ENCODE assay signal across 12 cellular contexts in the genomic region with DNA sequence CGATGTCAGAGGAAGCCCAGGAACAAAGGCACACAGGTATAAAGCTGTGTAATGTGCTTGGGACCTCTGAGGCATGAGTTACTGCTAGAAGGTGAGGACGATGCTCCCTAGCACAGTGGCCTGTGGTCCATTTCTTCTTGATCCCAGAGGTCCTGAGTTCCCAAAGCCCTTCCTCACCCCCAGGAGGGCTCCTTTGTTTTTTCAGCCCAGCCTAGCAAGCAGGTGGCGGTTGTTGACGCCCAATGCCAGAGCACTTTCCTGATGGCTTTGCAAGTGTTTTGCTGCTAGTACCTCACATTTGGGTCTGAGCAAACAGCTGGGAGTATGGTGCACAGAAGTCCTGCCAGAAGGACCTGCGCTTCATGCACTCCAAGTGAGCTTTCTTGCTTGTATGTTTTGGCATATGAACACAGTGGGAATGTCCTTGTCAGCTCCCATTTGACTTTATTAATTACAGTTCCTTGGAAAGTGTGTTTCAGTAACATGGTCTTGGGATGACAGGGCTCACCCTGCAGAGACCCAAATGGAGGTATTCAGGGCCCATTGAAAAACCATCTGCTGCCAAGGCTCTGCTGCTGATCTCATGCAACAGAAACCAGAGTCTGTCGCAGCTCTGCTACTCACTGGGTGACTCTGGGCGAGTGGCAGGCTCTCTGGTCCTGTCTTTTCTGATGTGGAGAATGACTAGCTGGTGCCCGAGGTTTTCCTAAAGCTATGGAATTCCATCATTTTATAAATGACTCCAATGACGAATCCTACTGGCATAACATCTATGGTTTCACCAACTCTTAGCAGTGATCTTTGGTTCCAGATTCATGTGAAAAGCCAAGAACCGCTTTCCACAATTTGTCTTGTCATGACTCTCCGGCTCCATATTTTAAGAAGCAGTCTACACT.
A peak's percentile ranks its signal among the peaks of the same experiment; 100 is the strongest.
DNase-seq lines count a peak whose midpoint lies in the region; FAIRE-seq and TF ChIP-seq lines count a peak whose summit lies in the region.
"Had no signal": no experiment of that assay in that cellular context is flagged by ENCODE, and none has a peak within 500 bp of the region (broad histone marks: within the 10 kb centered on the region; RNA-seq: fewer than 3 reads in every experiment).

No MANE protein-coding gene starts in this region.

- H3K4me2 ChIP-seq in H1 (ENCODE audit: insufficient read depth in 1 of 2, low read depth in 2 of 2, low read length in 2 of 2): 0 out of 4 replicates have a peak overlapping the region, but pooled peaks of 1 of the 2 experiments have one; percentile 6

- TF ChIP-seq POLR2A in H1 (IDR thresholded peaks at IDR 0.05; ENCODE audit: control extremely low read depth in 1 of 2, low read depth in 2 of 2, low read length in 2 of 2): no peak

- H3K27me3 ChIP-seq in H1 (replicated peaks in 1 of 4; ENCODE audit: control insufficient read depth in 3 of 4, extremely low read depth in 1 of 4, insufficient read depth in 3 of 4, low read length in 3 of 4): no peaks in the 10 kb centered on the region; a peak in 1 of 7 replicates
- no peaks in the 10 kb centered on the region for H3K27me3 ChIP-seq in skeletal muscle tissue (ENCODE audit: control insufficient read depth in 3 of 3, insufficient read depth in 3 of 3, low read length in 3 of 3)
- H3K27me3 ChIP-seq: thyroid gland had no signal

- TF ChIP-seq RAD21 in H1 (IDR thresholded peaks at IDR 0.05 in 1 of 2, conservative IDR thresholded peaks at IDR 0.05 in 1 of 2; ENCODE audit: low read depth in 2 of 2, low read length in 2 of 2): no peak

- H3K56ac ChIP-seq in H1 (replicated peaks; ENCODE audit: insufficient read length, low read depth, low read length): no peak overlapping the region

- DNase-seq in NCI-H2107 treated with DMSO at 0.1 percent for 48 hours (lab: John Stamatoyannopoulos, UW; ENCODE audit: unreplicated experiment) (peak; percentile 42), NCI-H2107 (lab: John Stamatoyannopoulos, UW) (no peak), NCI-H69 (lab: John Stamatoyannopoulos, UW) (peak; percentile 94), H1 (ENCODE audit: low read depth in 1 of 2, low spot score in 2 of 2) (no peak), endothelial cell (ENCODE audit: low spot score) (no peak), DMS79 (lab: John Stamatoyannopoulos, UW) (no peak), posterior cingulate gyrus (no peak)
- DNase-seq: ACHN, right cardiac atrium, thyroid gland had no signal

- no peak for FAIRE-seq in H1 (lab: Jason Lieb, UNC)
- FAIRE-seq: GM18507 had no signal

- H3K27ac ChIP-seq in H1 (ENCODE audit: low read depth, low read length): no peak overlapping the region
- peak overlapping the region; percentile 59 for H3K27ac ChIP-seq in skeletal muscle tissue (ENCODE audit: low read depth, low read length)
- H3K27ac ChIP-seq: thyroid gland had no signal

- no peaks in the 10 kb centered on the region for H3K79me1 ChIP-seq in H1 (ENCODE audit: low read depth, low read length)

- no peak overlapping the region for H2BK20ac ChIP-seq in H1 (ENCODE audit: low read length)

- H3K9ac ChIP-seq in H1 (replicated peaks in 1 of 4; ENCODE audit: extremely low read depth in 1 of 4, low read depth in 3 of 4, low read length in 3 of 4) (peak overlapping the region in 1 of 4 experiments; percentile 28; a peak in 2 of 7 replicates), skeletal muscle tissue (ENCODE audit: low read depth in 1 of 3, low read length in 3 of 3) (no peak overlapping the region)

- H3K9me3 Mint-ChIP-seq in endothelial cell (ENCODE audit: unreplicated experiment): no peaks in the 10 kb centered on the region

- H3K4me3 Mint-ChIP-seq in endothelial cell (ENCODE audit: unreplicated experiment): no peak overlapping the region

- no peak overlapping the region for H4K5ac ChIP-seq in H1 (ENCODE audit: insufficient read length, low read depth, low read length)

- H3K36me3 ChIP-seq in H1 (ENCODE audit: control insufficient read depth in 2 of 4, insufficient read depth in 4 of 4, low read length in 3 of 4): no peaks in the 10 kb centered on the region
- H3K36me3 ChIP-seq in skeletal muscle tissue (ENCODE audit: control insufficient read depth in 3 of 3, insufficient read depth in 3 of 3, low read length in 3 of 3): no peaks in the 10 kb centered on the region
- H3K36me3 ChIP-seq: thyroid gland had no signal

- no peak overlapping the region for H3K14ac ChIP-seq in H1 (ENCODE audit: insufficient read length)

- no peak overlapping the region for H2BK15ac ChIP-seq in H1 (ENCODE audit: low read length)

- H3K4me1 Mint-ChIP-seq in endothelial cell (ENCODE audit: unreplicated experiment): peaks cover 4% of the 10 kb centered on the region

- H3K4me3 ChIP-seq in H1 (ENCODE audit: extremely low read depth in 1 of 4, insufficient read depth in 2 of 4, low read depth in 3 of 4, low read length in 4 of 4) (no peak overlapping the region), skeletal muscle tissue (ENCODE audit: low read length in 3 of 3) (no peak overlapping the region)
- H3K4me3 ChIP-seq: thyroid gland had no signal

- H2BK12ac ChIP-seq in H1 (ENCODE audit: low read depth, low read length): no peak overlapping the region

- no peak overlapping the region for H4K91ac ChIP-seq in H1 (replicated peaks; ENCODE audit: insufficient read length, low read length)

- intact Hi-C loops in posterior cingulate gyrus (cut with DNase I): no loop called here

- H4K8ac ChIP-seq in H1 (ENCODE audit: extremely low read depth, insufficient read depth, low read length): no peak overlapping the region

- H2BK120ac ChIP-seq in H1 (replicated peaks; ENCODE audit: low read depth, low read length): no peak overlapping the region

- H2AK5ac ChIP-seq in H1 (ENCODE audit: low read depth, low read length): no peak overlapping the region; the same call in 1 of the 2 replicates

- CTCF ChIA-PET in H1 (lab: Charles Lee; ENCODE audit: partially characterized antibody): interaction anchor here (0.6 to 4.6 kb wide), 12 partner anchors 11 to 228 kb away, joined by 3 to 22 read pairs (median 4); no protein-coding TSS in a partner anchor

- TF ChIP-seq EP300 in H1 (IDR thresholded peaks at IDR 0.05; ENCODE audit: borderline replicate concordance in 1 of 2, low read depth in 2 of 2, low read length in 2 of 2): no peak

- H3K23me2 ChIP-seq in H1 (ENCODE audit: low read depth, low read length): no peaks in the 10 kb centered on the region

- 82% methylated on average over 11 of the region's 11 CpGs; no CpG with 5 or more reads in 1 of the 2 experiments for WGBS in H1 (ENCODE audit: extremely low coverage in 1 of 2, insufficient coverage in 1 of 2, insufficient read length in 1 of 2, insufficient replicate concordance in 2 of 2, low coverage in 1 of 2, low lambda C conversion rate in 2 of 2, missing lambda C conversion rate in 1 of 2), 2 experiments

- POLR2A ChIA-PET in H1 (lab: Charles Lee; ENCODE audit: partially characterized antibody): interaction anchor here (1.2 kb wide), 1 partner anchor 12 kb away, joined by 4 read pairs; no protein-coding TSS in a partner anchor

- H3K23ac ChIP-seq in H1 (ENCODE audit: insufficient read length): no peak overlapping the region

- no peak overlapping the region for H2AFZ ChIP-seq in H1 (ENCODE audit: low read length)

- no peaks in the 10 kb centered on the region for H4K20me1 ChIP-seq in H1 (replicated peaks in 1 of 2; ENCODE audit: control insufficient read depth in 1 of 2, insufficient read depth in 2 of 2, low read length in 2 of 2)

- H3K27me3 Mint-ChIP-seq in endothelial cell (ENCODE audit: unreplicated experiment): no peaks in the 10 kb centered on the region

- H3K27ac Mint-ChIP-seq in endothelial cell (ENCODE audit: unreplicated experiment): no peak overlapping the region

- no peak overlapping the region for H2BK5ac ChIP-seq in H1 (ENCODE audit: low read depth, low read length)

- no peaks in the 10 kb centered on the region for H3K36me3 Mint-ChIP-seq in endothelial cell (ENCODE audit: low read depth, unreplicated experiment)

- H3K79me2 ChIP-seq in H1 (ENCODE audit: control insufficient read depth in 1 of 2, insufficient read depth in 2 of 2, low read length in 2 of 2): no peaks in the 10 kb centered on the region

- TF ChIP-seq CTCF in H1 (IDR thresholded peaks at IDR 0.05; ENCODE audit: control extremely low read depth in 1 of 3, insufficient read depth in 1 of 3, low read depth in 1 of 3, low read length in 3 of 3) (no peak), endothelial cell (IDR thresholded peaks at IDR 0.05; ENCODE audit: unreplicated experiment) (no peak)

- H3K9me3 ChIP-seq in H1 (ENCODE audit: insufficient read depth in 2 of 2, low read depth in 1 of 2, low read length in 1 of 2) (no peaks in the 10 kb centered on the region), skeletal muscle tissue (ENCODE audit: control insufficient read depth in 3 of 3, low read length in 3 of 3) (no peaks in the 10 kb centered on the region)
- H3K9me3 ChIP-seq: thyroid gland had no signal

- no peak overlapping the region for H3K18ac ChIP-seq in H1 (ENCODE audit: extremely low read depth, low read length)

- H3K4me1 ChIP-seq in H1 (replicated peaks in 1 of 4; ENCODE audit: control insufficient read depth in 3 of 4, insufficient read depth in 4 of 4, low read length in 3 of 4) (peaks cover 0 to 9% (median 7%) of the 10 kb centered on the region in 4 experiments; a peak in 4 of 7 replicates), skeletal muscle tissue (ENCODE audit: control insufficient read depth in 3 of 3, insufficient read depth in 3 of 3, low read length in 3 of 3) (peaks cover 4 to 11% (median 5%) of the 10 kb centered on the region in 3 donors)

- no peak overlapping the region for H3K4ac ChIP-seq in H1 (replicated peaks; ENCODE audit: insufficient read length, low read depth, low read length)

TF ChIP-seq in H1, 55 proteins besides CTCF, POLR2A, EP300 and RAD21:
- TF ChIP-seq BACH1 (IDR thresholded peaks at IDR 0.05; ENCODE audit: low read length): no peak
- TF ChIP-seq, protein P1, sequence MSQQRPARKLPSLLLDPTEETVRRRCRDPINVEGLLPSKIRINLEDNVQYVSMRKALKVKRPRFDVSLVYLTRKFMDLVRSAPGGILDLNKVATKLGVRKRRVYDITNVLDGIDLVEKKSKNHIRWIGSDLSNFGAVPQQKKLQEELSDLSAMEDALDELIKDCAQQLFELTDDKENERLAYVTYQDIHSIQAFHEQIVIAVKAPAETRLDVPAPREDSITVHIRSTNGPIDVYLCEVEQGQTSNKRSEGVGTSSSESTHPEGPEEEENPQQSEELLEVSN (IDR thresholded peaks at IDR 0.05): peak; percentile 61; the same call in 1 of the 2 replicates
- TF ChIP-seq TCF12 (IDR thresholded peaks at IDR 0.05; ENCODE audit: low read depth, low read length): peak; percentile 54; the same call in 1 of the 2 replicates
- TF ChIP-seq, protein P2, sequence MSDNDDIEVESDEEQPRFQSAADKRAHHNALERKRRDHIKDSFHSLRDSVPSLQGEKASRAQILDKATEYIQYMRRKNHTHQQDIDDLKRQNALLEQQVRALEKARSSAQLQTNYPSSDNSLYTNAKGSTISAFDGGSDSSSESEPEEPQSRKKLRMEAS (IDR thresholded peaks at IDR 0.05): peak; percentile 28; the same call in 1 of the 2 replicates

Comparison
In these comparisons a context has a peak if more than half of its experiments do, and no peak if none do; other contexts are left out.
1. DNase-seq: peak in NCI-H2107 treated with DMSO at 0.1 percent for 48 hours (single experiment) and NCI-H69 (single experiment); none in NCI-H2107 (single experiment), H1 (0 of 2), endothelial cell (single experiment), DMS79 (single experiment) and posterior cingulate gyrus (0 of 10).